ENCODE assay signal across 16 cellular contexts in genomic region chr7:158838238-158838637, GRCh38. TPM values are rescaled to one million over a fixed set of nuclear protein-coding genes. Genes with fewer than 3 reads are reported as not detected.
DNase-seq lines count a peak whose midpoint lies in the region; ATAC-seq and TF ChIP-seq lines count a peak whose summit lies in the region.
"Had no signal": no experiment of that assay in that cellular context is flagged by ENCODE, and none has a peak within 500 bp of the region (broad histone marks: within the 10 kb centered on the region; RNA-seq: fewer than 3 reads in every experiment).

No MANE protein-coding gene starts in this region.

- DNase-seq in DMS53 (lab: John Stamatoyannopoulos, UW) (peak; percentile 45), GM06990 (ENCODE audit: extremely low read depth, insufficient read length) (no peak), NCI-H187 treated with DMSO at 0.1 percent for 48 hours (lab: John Stamatoyannopoulos, UW) (peak; percentile 81), WTC11 (ENCODE audit: low spot score) (no peak), retina (no peak), CD1c-positive myeloid dendritic cell (ENCODE audit: extremely low spot score) (no peak)
- DNase-seq: Calu3; CD4-positive, CD25-positive, alpha-beta regulatory T cell; H7; IMR-90; NCI-H1930; NCI-H226; OCI-M1; RPMI8226 had no signal

- CTCF ChIA-PET in WTC11 (lab: Charles Lee) = interaction anchor here (0.6 kb wide), 1 partner anchor 135 kb away, joined by 3 read pairs; no protein-coding TSS in a partner anchor

- H3K36me3 Mint-ChIP-seq in WTC11 = peaks cover 5% of the 10 kb centered on the region; the same call in 1 of the 2 replicates

- ATAC-seq in WTC11 (no peak), GM21825 (IDR thresholded peaks at IDR 0.05; ENCODE audit: unreplicated experiment) (no peak)

- no peaks in the 10 kb centered on the region for H3K27me3 ChIP-seq in GM06990 (replicated peaks; ENCODE audit: control insufficient read depth, insufficient read depth, low read length)

- TF ChIP-seq CTCF in GM06990 (IDR thresholded peaks at IDR 0.05; ENCODE audit: insufficient read depth, low read length, poor library complexity, severe bottlenecking) (peak; percentile 6), WTC11 (IDR thresholded peaks at IDR 0.05) (no peak)

- POLR2A ChIA-PET in WTC11 (lab: Charles Lee) = no interaction called here

- H3K27ac Mint-ChIP-seq in WTC11 = peak overlapping the region; percentile 41; the same call in 1 of the 2 replicates
- H3K27ac Mint-ChIP-seq: CD4-positive, CD25-positive, alpha-beta regulatory T cell; T-helper 2 cell treated with Interferon-gamma antibody and Interleukin-4, amounts not matched to agents 5 μg/mL and 100 μg/mL, for 36 hours had no signal

- no peak overlapping the region for H3K4me3 Mint-ChIP-seq in WTC11
- H3K4me3 Mint-ChIP-seq: CD4-positive, CD25-positive, alpha-beta regulatory T cell; T-helper 2 cell treated with Interferon-gamma antibody and Interleukin-4, amounts not matched to agents 5 μg/mL and 100 μg/mL, for 36 hours had no signal

- peaks cover 8% of the 10 kb centered on the region; the same call in 1 of the 2 replicates for H3K27me3 Mint-ChIP-seq in WTC11 (ENCODE audit: low read depth)

- H3K4me1 Mint-ChIP-seq in WTC11 = peaks cover 22% of the 10 kb centered on the region

- H3K4me3 ChIP-seq in GM06990 (replicated peaks; ENCODE audit: low read depth, low read length) = no peak overlapping the region

- no peaks in the 10 kb centered on the region for H3K36me3 ChIP-seq in GM06990 (ENCODE audit: control insufficient read depth, insufficient read depth, low read length)

- H3K9me3 Mint-ChIP-seq in WTC11 = peaks cover 8% of the 10 kb centered on the region; the same call in 1 of the 2 replicates
- H3K9me3 Mint-ChIP-seq: CD4-positive, CD25-positive, alpha-beta regulatory T cell; T-helper 2 cell treated with Interferon-gamma antibody and Interleukin-4, amounts not matched to agents 5 μg/mL and 100 μg/mL, for 36 hours had no signal

TF ChIP-seq in WTC11, 78 proteins besides CTCF, POLR2A, EP300 and RAD21:
- TF ChIP-seq E2F1 (CRISPR knock-in tag; IDR thresholded peaks at IDR 0.05) (no peak), ZNF512 (CRISPR knock-in tag; IDR thresholded peaks at IDR 0.05; ENCODE audit: borderline replicate concordance) (no peak), SP1 (CRISPR knock-in tag; conservative IDR thresholded peaks at IDR 0.05) (no peak)

RNA-seq across cellular contexts. Expression of gene ESYT2, which starts 8.9 kb away (rescaled TPM):
- total RNA-seq in WTC11 (2021) = 45.1 to 61.1 TPM (median 60.4 TPM) in 3 replicates

RNA-seq across cellular contexts. Expression of gene DYNC2I1, which starts 18.1 kb away (rescaled TPM):
- 23.4 to 31.1 TPM (median 24.7 TPM) in 3 replicates for total RNA-seq in WTC11 (2021)

Comparison
In these comparisons a context has a peak if more than half of its experiments do, and no peak if none do; other contexts are left out.
1. DNase-seq: peak in DMS53 (single experiment) and NCI-H187 treated with DMSO at 0.1 percent for 48 hours (single experiment); none in GM06990 (single experiment), WTC11 (single experiment), retina (single experiment) and CD1c-positive myeloid dendritic cell (single experiment).